In the genomic region with DNA sequence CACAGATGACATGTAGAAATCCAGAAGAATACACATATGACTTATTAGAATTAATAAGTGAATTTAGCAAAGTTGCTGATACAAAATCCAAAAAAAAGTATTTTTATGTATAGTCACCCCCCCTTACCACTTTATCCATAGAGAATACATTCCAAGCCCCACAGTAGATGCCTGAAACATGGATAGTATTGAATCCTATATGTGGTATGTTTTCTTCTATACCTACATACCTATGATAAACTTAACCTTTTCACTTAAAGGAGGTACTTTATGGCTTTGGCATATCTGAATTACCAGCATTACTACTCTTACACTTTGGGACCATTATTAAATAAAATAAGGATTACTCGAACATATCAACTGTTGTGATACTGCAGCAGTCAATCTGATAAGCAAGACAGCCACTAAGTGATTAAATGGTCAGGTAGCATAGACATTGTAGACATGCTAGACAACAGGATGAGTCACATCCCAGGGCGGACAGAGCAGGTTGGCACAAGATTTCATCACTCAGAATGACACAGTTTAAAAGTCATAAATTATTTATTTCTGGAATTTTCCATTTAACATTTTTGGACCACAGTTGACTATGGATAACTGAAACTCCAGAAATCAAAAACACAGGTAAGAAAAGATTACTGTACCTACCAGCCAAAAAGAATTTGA, we compare ENCODE assay signal across 25 cellular contexts.
DNase-seq lines count a peak whose midpoint lies in the region; ATAC-seq, FAIRE-seq and TF ChIP-seq lines count a peak whose summit lies in the region.
"Had no signal": no experiment of that assay in that cellular context is flagged by ENCODE, and none has a peak within 500 bp of the region (broad histone marks: within the 10 kb centered on the region; RNA-seq: fewer than 3 reads in every experiment).

No MANE protein-coding gene starts in this region.

- H3K4me3 Mint-ChIP-seq in effector memory CD8-positive, alpha-beta T cell, result no peak overlapping the region
- H3K4me3 Mint-ChIP-seq: CD8-positive, alpha-beta T cell; H9; stimulated activated memory B cell treated with anti-CD40 and anti-IgM and Interleukin-4, amounts not matched to agents 10 μg/mL and 1 μg/mL and 100 μg/mL, for 72 hours had no signal

- 0% methylated on average over 2 of the region's 2 CpGs for WGBS in K562 (ENCODE audit: insufficient coverage, low coverage, missing lambda C conversion rate)

- no peak for TF ChIP-seq EP300 in K562 (IDR thresholded peaks at IDR 0.05; ENCODE audit: low read length)

- intact Hi-C loops in K562 (cut with micrococcal nuclease), result no loop called here

- BruUV-seq in K562 (replicated peaks; lab: Mats Ljungman, UMichigan), result no TSS peak

- peaks cover 0 to 12% of the 10 kb centered on the region in 2 donors for H3K27me3 Mint-ChIP-seq in effector memory CD8-positive, alpha-beta T cell
- H3K27me3 Mint-ChIP-seq: stimulated activated memory B cell treated with anti-CD40 and anti-IgM and Interleukin-4, amounts not matched to agents 10 μg/mL and 1 μg/mL and 100 μg/mL, for 72 hours had no signal

- H2AFZ ChIP-seq in K562 (ENCODE audit: low read depth, low read length), result no peak overlapping the region

- H3K9me1 ChIP-seq in K562 (ENCODE audit: control insufficient read depth, insufficient read depth, low read length), result no peaks in the 10 kb centered on the region

- no peak overlapping the region for H3K27ac ChIP-seq in K562 (ENCODE audit: extremely low read depth, low read depth, low read length)
- H3K27ac ChIP-seq: cardiac muscle cell, testis, WERI-Rb-1 had no signal

- H3K9me3 Mint-ChIP-seq in effector memory CD8-positive, alpha-beta T cell, result peaks cover 0 to 4% of the 10 kb centered on the region in 2 donors

- no peak overlapping the region for H3K4me2 ChIP-seq in K562 (ENCODE audit: insufficient read depth, low read length)

- no peak for FAIRE-seq in K562 (lab: Jason Lieb, UNC)
- FAIRE-seq: GM12892 had no signal

- no peaks in the 10 kb centered on the region for H3K36me3 ChIP-seq in K562 (ENCODE audit: control insufficient read depth, insufficient read depth, low read length)
- H3K36me3 ChIP-seq: cardiac muscle cell, WERI-Rb-1 had no signal

- no peak overlapping the region for H3K9ac ChIP-seq in K562 (ENCODE audit: insufficient read depth in 1 of 2, low read depth in 2 of 2, low read length in 2 of 2)

- no peak overlapping the region for H3K4me3 ChIP-seq in K562
- H3K4me3 ChIP-seq: cardiac muscle cell, testis had no signal

- H3K27ac Mint-ChIP-seq in effector memory CD8-positive, alpha-beta T cell, result no peak overlapping the region
- H3K27ac Mint-ChIP-seq: CD8-positive, alpha-beta T cell; H9; stimulated activated memory B cell treated with anti-CD40 and anti-IgM and Interleukin-4, amounts not matched to agents 10 μg/mL and 1 μg/mL and 100 μg/mL, for 72 hours had no signal

- no peak for TF ChIP-seq POLR2A in K562 (conservative IDR thresholded peaks at IDR 0.05)

- H3K4me1 Mint-ChIP-seq in effector memory CD8-positive, alpha-beta T cell (ENCODE audit: low read depth in 2 of 2), result no peaks in the 10 kb centered on the region
- H3K4me1 Mint-ChIP-seq: H9; stimulated activated memory B cell treated with anti-CD40 and anti-IgM and Interleukin-4, amounts not matched to agents 10 μg/mL and 1 μg/mL and 100 μg/mL, for 72 hours had no signal

- DNase-seq in EL (peak; percentile 20), M059J (ENCODE audit: low read depth) (peak; percentile 63), K562 (ENCODE audit: extremely low read depth in 1 of 4, low spot score in 3 of 4) (no peak), kidney tubule cell (ENCODE audit: low spot score) (peak; percentile 71), NCI-H774 (lab: John Stamatoyannopoulos, UW) (no peak), NCI-H1105 treated with DMSO at 0.1 percent for 48 hours (lab: John Stamatoyannopoulos, UW) (no peak)
- no peak for DNase-seq in effector memory CD8-positive, alpha-beta T cell
- DNase-seq: activated T-cell treated with anti-CD3 and anti-CD28 coated beads for 4 hours; amniotic stem cell; CD8-positive, alpha-beta T cell; DMS79; H9; head of caudate nucleus; IMR-90; left ventricle myocardium superior; NCI-H1694; posterior cingulate gyrus; stimulated activated CD4-positive, alpha-beta T cell treated with anti-CD3 and anti-CD28 coated beads, Interleukin-1b, Interleukin-23, amount 100 ng/mL, for 48 hours; T-helper 2 cell; testis; WERI-Rb-1 had no signal

- no peaks in the 10 kb centered on the region for H3K36me3 Mint-ChIP-seq in effector memory CD8-positive, alpha-beta T cell (ENCODE audit: insufficient read depth)
- H3K36me3 Mint-ChIP-seq: CD8-positive, alpha-beta T cell; stimulated activated memory B cell treated with anti-CD40 and anti-IgM and Interleukin-4, amounts not matched to agents 10 μg/mL and 1 μg/mL and 100 μg/mL, for 72 hours had no signal

- no peaks in the 10 kb centered on the region for H3K4me1 ChIP-seq in K562 (replicated peaks in 1 of 2; ENCODE audit: control insufficient read depth in 2 of 2, insufficient read depth in 2 of 2, low read length in 2 of 2)
- H3K4me1 ChIP-seq: testis had no signal

- CTCF ChIA-PET in K562 (lab: Yijun Ruan, JAX; ENCODE audit: low intra/inter-chr PET ratio), result no interaction called here

- no peaks in the 10 kb centered on the region for H3K9me3 ChIP-seq in K562 (replicated peaks; ENCODE audit: control insufficient read depth, insufficient read depth, low read depth, low read length)
- H3K9me3 ChIP-seq: testis had no signal

- ATAC-seq in K562 (no peak), GM19023 (IDR thresholded peaks at IDR 0.05; ENCODE audit: unreplicated experiment) (no peak)
- ATAC-seq in effector memory CD8-positive, alpha-beta T cell (replicated peaks), result no peak
- ATAC-seq: CD8-positive, alpha-beta T cell; left ventricle myocardium superior; stimulated activated memory B cell treated with anti-CD40 and anti-IgM and Interleukin-4, amounts not matched to agents 10 μg/mL and 1 μg/mL and 100 μg/mL, for 72 hours had no signal

- in situ Hi-C loops in K562 (cut with MboI), result no loop called here

- H3K27me3 ChIP-seq in K562 (ENCODE audit: control insufficient read depth in 2 of 2, insufficient read depth in 2 of 2, low read length in 2 of 2), result no peaks in the 10 kb centered on the region; a peak in 1 of 5 replicates
- H3K27me3 ChIP-seq: cardiac muscle cell, testis had no signal

- H3K79me2 ChIP-seq in K562 (ENCODE audit: control insufficient read depth, insufficient read depth, low read length), result no peaks in the 10 kb centered on the region

- H4K20me1 ChIP-seq in K562 (replicated peaks; ENCODE audit: control insufficient read depth, insufficient read depth, low read length), result no peaks in the 10 kb centered on the region

- no peak for TF ChIP-seq RAD21 in K562 (CRISPR knock-in tag; conservative IDR thresholded peaks at IDR 0.05 in 1 of 2, IDR thresholded peaks at IDR 0.05 in 1 of 2)

- POLR2A ChIA-PET in K562 (lab: Yijun Ruan, JAX), result no interaction called here

- TF ChIP-seq CTCF in K562 (IDR thresholded peaks at IDR 0.05 in 2 of 3, conservative IDR thresholded peaks at IDR 0.05 in 1 of 3; ENCODE audit: insufficient read depth in 2 of 3, low read depth in 1 of 3, low read length in 3 of 3), result no peak

TF ChIP-seq in K562, 482 proteins besides CTCF, POLR2A, EP300 and RAD21 (continues in another document):
- TF ChIP-seq CEBPG (CRISPR knock-in tag; IDR thresholded peaks at IDR 0.05) (no peak), CEBPG (tag; conservative IDR thresholded peaks at IDR 0.05 in 1 of 2, IDR thresholded peaks at IDR 0.05 in 1 of 2) (peak; percentile 19 to 85; a peak in 2 of 4 replicates), ZBTB2 (IDR thresholded peaks at IDR 0.05) (no peak), CREB1 (IDR thresholded peaks at IDR 0.05) (no peak), CREB1 (CRISPR knock-in tag; IDR thresholded peaks at IDR 0.05) (no peak), ZNF124 (CRISPR knock-in tag; IDR thresholded peaks at IDR 0.05) (no peak), SAFB (IDR thresholded peaks at IDR 0.05; ENCODE audit: borderline replicate concordance, low read depth, low read length) (no peak), ATF3 (IDR thresholded peaks at IDR 0.05) (peak; percentile 70), ATF3 (CRISPR knock-in tag; conservative IDR thresholded peaks at IDR 0.05) (no peak), JUND (IDR thresholded peaks at IDR 0.05; ENCODE audit: borderline replicate concordance, low read depth, low read length) (peak; percentile 8; the same call in 1 of the 2 replicates), JUND (tag; IDR thresholded peaks at IDR 0.05; ENCODE audit: borderline replicate concordance, low read depth, low read length) (no peak), CBX8 (IDR thresholded peaks at IDR 0.05; ENCODE audit: borderline replicate concordance, extremely low read depth, low read depth, low read length, poor library complexity, severe bottlenecking) (no peak), TRIM24 (IDR thresholded peaks at IDR 0.05) (peak in 1 of 2 experiments; percentile 50; a peak in 1 of 4 replicates)

Comparison
In these comparisons a context has a peak if more than half of its experiments do, and no peak if none do; other contexts are left out.
1. DNase-seq: peak in EL (single experiment), M059J (single experiment) and kidney tubule cell (single experiment); none in K562 (0 of 4), effector memory CD8-positive, alpha-beta T cell (0 of 3), NCI-H774 (single experiment) and NCI-H1105 treated with DMSO at 0.1 percent for 48 hours (single experiment).